Comparison of ENCODE assay signal across 22 cellular contexts in genomic region chr16:13835357-13835756, GRCh38.
"Had no signal": no experiment of that assay in that cellular context is flagged by ENCODE, and none has a peak within 500 bp of the region (broad histone marks: within the 10 kb centered on the region; RNA-seq: fewer than 3 reads in every experiment).

No MANE protein-coding gene starts in this region.

- H3K36me3 Mint-ChIP-seq: activated CD4-positive, alpha-beta memory T cell treated with anti-CD3 and anti-CD28 coated beads for 36 hours; activated naive CD4-positive, alpha-beta T cell treated with anti-CD3 and anti-CD28 coated beads, Interleukin-2, amount 50 U/mL, for 72 hours had no signal

- H3K27ac ChIP-seq: Peyer's patch, VCaP had no signal

- H3K4me3 Mint-ChIP-seq: activated CD4-positive, alpha-beta memory T cell treated with anti-CD3 and anti-CD28 coated beads for 36 hours; activated CD4-positive, alpha-beta T cell treated with anti-CD3 and anti-CD28 coated beads, Interleukin-2, amount 10 ng/mL, durations not matched to agents 7 days and 5 days; activated T-cell treated with anti-CD3 and anti-CD28 coated beads, Interleukin-2, amount 50 U/mL, for 4 hours had no signal

- H3K4me1 Mint-ChIP-seq: activated CD4-positive, alpha-beta T cell treated with anti-CD3 and anti-CD28 coated beads, Interleukin-2, amount 10 ng/mL, durations not matched to agents 7 days and 5 days had no signal

- H3K4me3 ChIP-seq: MG63, Peyer's patch had no signal

- H3K27me3 Mint-ChIP-seq: activated CD4-positive, alpha-beta T cell treated with anti-CD3 and anti-CD28 coated beads, Interleukin-2, amount 10 ng/mL, durations not matched to agents 7 days and 5 days had no signal

- DNase-seq: activated CD4-positive, alpha-beta memory T cell treated with anti-CD3 and anti-CD28 coated beads for 36 hours; activated CD4-positive, alpha-beta T cell treated with anti-CD3 and anti-CD28 coated beads, Interleukin-2, amount 10 ng/mL, durations not matched to agents 7 days and 5 days; activated CD4-positive, CD25-positive, alpha-beta regulatory T cell; activated CD8-positive, alpha-beta memory T cell treated with anti-CD3 and anti-CD28 coated beads for 24 hours; activated effector memory CD4-positive, alpha-beta T cell treated with anti-CD3 and anti-CD28 coated beads, Interleukin-2, amount 50 U/mL, for 16 hours; activated naive CD4-positive, alpha-beta T cell treated with Interleukin-2 at 50 U/mL for 16 hours; activated T-cell treated with anti-CD3 and anti-CD28 coated beads, Interleukin-2, amount 50 U/mL, for 4 hours; cerebellar nuclear complex; MG63; NCI-H1105 treated with DMSO at 0.1 percent for 48 hours; NCI-H1436 treated with DMSO at 0.1 percent for 48 hours; NCI-H187; NCI-H2081; NCI-H446; NCI-H524; NCI-H748 treated with DMSO at 0.1 percent for 48 hours; Peyer's patch; SHP77 treated with DMSO at 0.1 percent for 48 hours; T-helper 2 cell; T1000 had no signal

- H3K9me3 Mint-ChIP-seq: activated CD4-positive, alpha-beta memory T cell treated with anti-CD3 and anti-CD28 coated beads for 36 hours; activated CD4-positive, alpha-beta T cell treated with anti-CD3 and anti-CD28 coated beads, Interleukin-2, amount 10 ng/mL, durations not matched to agents 7 days and 5 days; activated naive CD4-positive, alpha-beta T cell treated with anti-CD3 and anti-CD28 coated beads, Interleukin-2, amount 50 U/mL, for 72 hours; activated T-cell treated with anti-CD3 and anti-CD28 coated beads, Interleukin-2, amount 50 U/mL, for 4 hours had no signal

- ATAC-seq: activated naive CD4-positive, alpha-beta T cell treated with anti-CD3 and anti-CD28 coated beads, Interleukin-2, amount 50 U/mL, for 72 hours; activated T-cell treated with anti-CD3 and anti-CD28 coated beads, Interleukin-2, amount 50 U/mL, for 4 hours had no signal

- H3K27ac Mint-ChIP-seq: activated CD4-positive, alpha-beta memory T cell treated with anti-CD3 and anti-CD28 coated beads for 36 hours; activated CD4-positive, alpha-beta T cell treated with anti-CD3 and anti-CD28 coated beads, Interleukin-2, amount 10 ng/mL, durations not matched to agents 7 days and 5 days; activated naive CD4-positive, alpha-beta T cell treated with anti-CD3 and anti-CD28 coated beads, Interleukin-2, amount 50 U/mL, for 72 hours had no signal
